In the genomic region with DNA sequence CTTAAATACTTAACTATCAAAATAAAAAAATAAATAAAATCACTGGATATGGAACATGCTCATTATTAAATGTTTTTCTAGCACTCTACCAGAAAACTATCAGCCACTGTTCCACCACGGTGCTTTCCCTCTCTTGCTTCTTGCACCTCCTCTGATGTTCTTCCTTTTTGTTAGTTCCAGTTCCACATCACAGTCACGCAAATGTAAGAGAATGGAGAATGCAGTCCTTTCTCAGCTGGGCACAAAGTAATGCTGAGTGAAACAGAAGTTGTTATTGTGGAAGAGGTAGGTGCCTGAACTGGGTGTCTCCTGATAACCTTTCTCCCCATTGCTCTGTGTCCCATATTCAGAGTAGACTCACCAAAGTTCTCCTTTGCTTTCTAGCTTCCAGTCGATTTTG, we compare ENCODE assay signal across 17 cellular contexts.
DNase-seq lines count a peak whose midpoint lies in the region; ATAC-seq lines count a peak whose summit lies in the region.
"Had no signal": no experiment of that assay in that cellular context is flagged by ENCODE, and none has a peak within 500 bp of the region (broad histone marks: within the 10 kb centered on the region; RNA-seq: fewer than 3 reads in every experiment).

No MANE protein-coding gene starts in this region.

- peak; percentile 42 for DNase-seq in medulla oblongata (ENCODE audit: extremely low spot score)
- no peak for DNase-seq in SIG-M5 treated with dmso at 0.1 percent for 504 hours (lab: John Stamatoyannopoulos, UW; ENCODE audit: unreplicated experiment)
- no peak for DNase-seq in left lobe of liver (ENCODE audit: low spot score)
- no peak for DNase-seq in midbrain (lab: John Stamatoyannopoulos, UW)
- DNase-seq: activated CD4-positive, alpha-beta T cell treated with anti-CD3 and anti-CD28 coated beads, Interleukin-2, amount 10 ng/mL, durations not matched to agents 7 days and 5 days; aorta; mesendoderm; NCI-H2029 treated with DMSO at 0.1 percent for 48 hours; NCI-H526 treated with DMSO at 0.1 percent for 48 hours; SK-N-SH; stimulated activated CD4-positive, alpha-beta T cell treated with anti-CD3 and anti-CD28 coated beads, Interleukin-12 subunit alpha, Interleukin-12 subunit beta, amount 100 ng/mL, for 4 hours had no signal

- ATAC-seq in GM18867 (IDR thresholded peaks at IDR 0.05; ENCODE audit: unreplicated experiment) (peak; percentile 77), GM21723 (IDR thresholded peaks at IDR 0.05; ENCODE audit: unreplicated experiment) (peak; percentile 66), HG03520 (IDR thresholded peaks at IDR 0.05; ENCODE audit: unreplicated experiment) (peak; percentile 84), GM21447 (IDR thresholded peaks at IDR 0.05; ENCODE audit: unreplicated experiment) (no peak), left lobe of liver (no peak)
- ATAC-seq: Panc1; stimulated activated memory B cell treated with anti-CD40 and anti-IgM and Interleukin-4, amounts not matched to agents 10 μg/mL and 1 μg/mL and 100 μg/mL, for 72 hours had no signal

Comparison
In these comparisons a context has a peak if more than half of its experiments do, and no peak if none do; other contexts are left out.
1. ATAC-seq: peak in GM18867 (single experiment), GM21723 (single experiment) and HG03520 (single experiment); none in GM21447 (single experiment) and left lobe of liver (single experiment).